Comparison of ENCODE assay signal across 18 cellular contexts in genomic region chr17:74450231-74450630, GRCh38. TPM values are rescaled to one million over a fixed set of nuclear protein-coding genes. Genes with fewer than 3 reads are reported as not detected.
A peak's percentile ranks its signal among the peaks of the same experiment; 100 is the strongest.
DNase-seq lines count a peak whose midpoint lies in the region; ATAC-seq and TF ChIP-seq lines count a peak whose summit lies in the region.
"Had no signal": no experiment of that assay in that cellular context is flagged by ENCODE, and none has a peak within 500 bp of the region (broad histone marks: within the 10 kb centered on the region; RNA-seq: fewer than 3 reads in every experiment).

No MANE protein-coding gene starts in this region.

- in situ Hi-C loops in G401 (cut with HindIII; ENCODE audit: low sequenced_read_pairs): no loop called here

- H3K36me3 ChIP-seq in right lobe of liver: peaks cover 0 to 4% (median 0%) of the 10 kb centered on the region in 4 donors
- H3K36me3 ChIP-seq in esophagus squamous epithelium: peaks cover 0 to 7% (median 0%) of the 10 kb centered on the region in 3 donors
- H3K36me3 ChIP-seq: MG63 had no signal

- peak; percentile 25 for DNase-seq in G401 (ENCODE audit: low spot score)
- no peak for DNase-seq in caudate nucleus (lab: John Stamatoyannopoulos, UW)
- DNase-seq in right lobe of liver: no peak
- DNase-seq in MV-4-11 (lab: John Stamatoyannopoulos, UW): no peak
- no peak for DNase-seq in activated T-helper 2 cell treated with anti-CD3 and anti-CD28 coated beads, Interferon-gamma antibody, Interleukin-2, Interleukin-4, amounts not matched to agents 10 μg/mL and 5 μg/mL and 100 μg/mL, durations not matched to agents 14 hours and 24 hours and 36 hours (ENCODE audit: low spot score)
- DNase-seq in esophagus squamous epithelium (lab: John Stamatoyannopoulos, UW): no peak
- DNase-seq: DMS53, HFFc6, MG63, NCI-H1105, NCI-H187 treated with DMSO at 0.1 percent for 48 hours, NCI-H446, NCI-H774 had no signal

- peaks cover 2% of the 10 kb centered on the region for H3K4me1 Mint-ChIP-seq in activated T-helper 2 cell treated with anti-CD3 and anti-CD28 coated beads, Interferon-gamma antibody, Interleukin-2, Interleukin-4, amounts not matched to agents 10 μg/mL and 5 μg/mL and 100 μg/mL, durations not matched to agents 14 hours and 24 hours and 36 hours (ENCODE audit: low read depth)

- TF ChIP-seq POLR2A in right lobe of liver (IDR thresholded peaks at IDR 0.05) (no peak), esophagus squamous epithelium (IDR thresholded peaks at IDR 0.05) (no peak)

- H3K4me3 ChIP-seq in right lobe of liver (no peak overlapping the region), esophagus squamous epithelium (no peak overlapping the region)
- H3K4me3 ChIP-seq: MG63 had no signal

- H3K4me1 ChIP-seq in right lobe of liver (peaks cover 0 to 94% (median 42%) of the 10 kb centered on the region in 4 donors), esophagus squamous epithelium (peaks cover 21 to 62% (median 31%) of the 10 kb centered on the region in 3 donors)

- no peaks in the 10 kb centered on the region for H3K9me3 Mint-ChIP-seq in activated T-helper 2 cell treated with anti-CD3 and anti-CD28 coated beads, Interferon-gamma antibody, Interleukin-2, Interleukin-4, amounts not matched to agents 10 μg/mL and 5 μg/mL and 100 μg/mL, durations not matched to agents 14 hours and 24 hours and 36 hours

- no peak overlapping the region for H3K4me3 Mint-ChIP-seq in activated T-helper 2 cell treated with anti-CD3 and anti-CD28 coated beads, Interferon-gamma antibody, Interleukin-2, Interleukin-4, amounts not matched to agents 10 μg/mL and 5 μg/mL and 100 μg/mL, durations not matched to agents 14 hours and 24 hours and 36 hours (ENCODE audit: low read depth)
- H3K4me3 Mint-ChIP-seq: CD14-positive monocyte, HFFc6 had no signal

- 100% methylated on average over 3 of the region's 3 CpGs for WGBS in right lobe of liver (ENCODE audit: insufficient coverage, low coverage, low lambda C conversion rate, missing lambda C conversion rate)
- WGBS in esophagus squamous epithelium, 2 donors: 76 to 92% methylated on average over 2 to 3 of the region's 3 CpGs

- H3K27me3 Mint-ChIP-seq in activated T-helper 2 cell treated with anti-CD3 and anti-CD28 coated beads, Interferon-gamma antibody, Interleukin-2, Interleukin-4, amounts not matched to agents 10 μg/mL and 5 μg/mL and 100 μg/mL, durations not matched to agents 14 hours and 24 hours and 36 hours (ENCODE audit: low read depth): peaks cover 7% of the 10 kb centered on the region

- intact Hi-C loops in right lobe of liver (cut with DNase I): no loop called here
- intact Hi-C loops in activated T-helper 2 cell treated with anti-CD3 and anti-CD28 coated beads, Interferon-gamma antibody, Interleukin-2, Interleukin-4, amounts not matched to agents 10 μg/mL and 5 μg/mL and 100 μg/mL, durations not matched to agents 14 hours and 24 hours and 36 hours (cut with micrococcal nuclease): no loop called here
- intact Hi-C loops in esophagus squamous epithelium (cut with DNase I): no loop called here

- no peaks in the 10 kb centered on the region for H3K9me3 ChIP-seq in right lobe of liver
- H3K9me3 ChIP-seq in esophagus squamous epithelium: no peaks in the 10 kb centered on the region
- H3K9me3 ChIP-seq: MG63 had no signal

- H3K27me3 ChIP-seq in right lobe of liver: no peaks in the 10 kb centered on the region
- H3K27me3 ChIP-seq in esophagus squamous epithelium: peaks cover 0 to 17% (median 0%) of the 10 kb centered on the region in 4 donors
- H3K27me3 ChIP-seq: MG63 had no signal

- TF ChIP-seq CTCF in right lobe of liver (IDR thresholded peaks at IDR 0.05) (no peak), esophagus squamous epithelium (IDR thresholded peaks at IDR 0.05) (no peak)

- ATAC-seq in right lobe of liver: no peak
- ATAC-seq in activated CD4-positive, CD25-positive, alpha-beta regulatory T cell treated with anti-CD3 and anti-CD28 coated beads, Interleukin-2, amount 50 U/mL, for 24 hours: no peak

- H3K27ac ChIP-seq in caudate nucleus (ENCODE audit: low read depth, low read length) (peak overlapping the region; percentile 58), right lobe of liver (peak overlapping the region in 2 of 3 donors; percentile 29 to 99), temporal lobe (ENCODE audit: low read depth, low read length) (peak overlapping the region; percentile 79), esophagus squamous epithelium (peak overlapping the region in 2 of 4 donors; percentile 58 to 66)

- H3K27ac Mint-ChIP-seq in activated T-helper 2 cell treated with anti-CD3 and anti-CD28 coated beads, Interferon-gamma antibody, Interleukin-2, Interleukin-4, amounts not matched to agents 10 μg/mL and 5 μg/mL and 100 μg/mL, durations not matched to agents 14 hours and 24 hours and 36 hours: no peak overlapping the region
- H3K27ac Mint-ChIP-seq: CD14-positive monocyte, HFFc6 had no signal

- H3K36me3 Mint-ChIP-seq in activated T-helper 2 cell treated with anti-CD3 and anti-CD28 coated beads, Interferon-gamma antibody, Interleukin-2, Interleukin-4, amounts not matched to agents 10 μg/mL and 5 μg/mL and 100 μg/mL, durations not matched to agents 14 hours and 24 hours and 36 hours (ENCODE audit: low read depth): no peaks in the 10 kb centered on the region
- H3K36me3 Mint-ChIP-seq: CD14-positive monocyte had no signal

RNA-seq across cellular contexts. Expression of gene CD300A, which starts 16.2 kb away (rescaled TPM):
- not detected in 2 replicates for total RNA-seq in G401 (2014; rRNA removed; shearing (Covaris generic))
- 10 to 100 TPM in 1 of 6 experiments, 1 to 10 TPM in 5; 4.8 to 16.6 (median 6.6) TPM for total RNA-seq in right lobe of liver
- total RNA-seq in temporal lobe: 2.0 TPM
- total RNA-seq in activated T-helper 2 cell treated with anti-CD3 and anti-CD28 coated beads, Interferon-gamma antibody, Interleukin-2, Interleukin-4, amounts not matched to agents 10 μg/mL and 5 μg/mL and 100 μg/mL, durations not matched to agents 14 hours and 24 hours and 36 hours: 16.6 and 16.7 TPM in 2 replicates
- 10 to 100 TPM in 1 of 4 donors, 1 to 10 TPM in 2, under 1 TPM in 1; 0.88 to 19.6 (median 2.8) TPM for total RNA-seq in esophagus squamous epithelium
- total RNA-seq: A673, H4, HFFc6 had no signal

RNA-seq across cellular contexts. Expression of gene GPRC5C, which starts 18.3 kb away (rescaled TPM):
- 8.7 and 9.4 TPM in 2 replicates for total RNA-seq in G401 (2014; rRNA removed; shearing (Covaris generic))
- total RNA-seq in right lobe of liver: 100 to 1,000 TPM; 120 to 215 (median 131) TPM
- total RNA-seq in temporal lobe: 4.2 TPM
- total RNA-seq in activated T-helper 2 cell treated with anti-CD3 and anti-CD28 coated beads, Interferon-gamma antibody, Interleukin-2, Interleukin-4, amounts not matched to agents 10 μg/mL and 5 μg/mL and 100 μg/mL, durations not matched to agents 14 hours and 24 hours and 36 hours: 0.44 and 0.89 TPM in 2 replicates
- total RNA-seq in esophagus squamous epithelium: 10 to 100 TPM in 2 of 4 donors, 1 to 10 TPM in 2; 6.3 to 21.6 (median 11.7) TPM
- total RNA-seq: A673, HFFc6 had no signal

Comparison
In these comparisons a context has a peak if more than half of its experiments do, and no peak if none do; other contexts are left out.
1. RNA of gene GPRC5C, which starts 18.3 kb away (total RNA-seq): 120 to 215 TPM in right lobe of liver; 6.3 to 21.6 TPM in esophagus squamous epithelium, 8.7 to 9.4 TPM in G401, 4.2 TPM in temporal lobe (single experiment) and 0.44 to 0.89 TPM in activated T-helper 2 cell treated with anti-CD3 and anti-CD28 coated beads, Interferon-gamma antibody, Interleukin-2, Interleukin-4, amounts not matched to agents 10 μg/mL and 5 μg/mL and 100 μg/mL, durations not matched to agents 14 hours and 24 hours and 36 hours; every median in the first group is over 4 times any median in the second.